Comparison of ENCODE assay signal across 2 cellular contexts in genomic region chr20:10665791-10666190, GRCh38.
TF ChIP-seq lines count a peak whose summit lies in the region.

No MANE protein-coding gene starts in this region.

TF ChIP-seq in HEK293, 187 proteins besides CTCF, POLR2A, EP300 and RAD21:
- no peak for TF ChIP-seq ZNF184 (tag by site-specific recombination; IDR thresholded peaks at IDR 0.05)
- TF ChIP-seq SCRT1 (tag by site-specific recombination; IDR thresholded peaks at IDR 0.05; ENCODE audit: borderline replicate concordance), result no peak
- no peak for TF ChIP-seq ZNF580 (tag by site-specific recombination; IDR thresholded peaks at IDR 0.05)
- no peak for TF ChIP-seq ZNF747 (tag by site-specific recombination; IDR thresholded peaks at IDR 0.05)
- TF ChIP-seq GLIS2 (tag by site-specific recombination; IDR thresholded peaks at IDR 0.05), result no peak
- TF ChIP-seq ZNF223 (tag by site-specific recombination; IDR thresholded peaks at IDR 0.05), result no peak
- TF ChIP-seq MZF1 (tag by site-specific recombination; IDR thresholded peaks at IDR 0.05; ENCODE audit: borderline replicate concordance), result no peak
- no peak for TF ChIP-seq TRIM28 (IDR thresholded peaks at IDR 0.05; ENCODE audit: borderline replicate concordance, low read length)
- TF ChIP-seq ZNF366 (tag by site-specific recombination; conservative IDR thresholded peaks at IDR 0.05), result no peak
- TF ChIP-seq ZXDB (tag by site-specific recombination; IDR thresholded peaks at IDR 0.05), result no peak
- TF ChIP-seq ZNF626 (tag by site-specific recombination; IDR thresholded peaks at IDR 0.05), result no peak
- TF ChIP-seq ZNF423 (tag by site-specific recombination; IDR thresholded peaks at IDR 0.05), result no peak
- no peak for TF ChIP-seq ZNF391 (tag by site-specific recombination; IDR thresholded peaks at IDR 0.05; ENCODE audit: borderline replicate concordance, low read depth)
- no peak for TF ChIP-seq ZNF248 (tag by site-specific recombination; IDR thresholded peaks at IDR 0.05)
- no peak for TF ChIP-seq BCL11B (tag by site-specific recombination; IDR thresholded peaks at IDR 0.05; ENCODE audit: low read depth)
- TF ChIP-seq ZNF704 (tag by site-specific recombination; IDR thresholded peaks at IDR 0.05), result no peak
- no peak for TF ChIP-seq KLF7 (tag by site-specific recombination; IDR thresholded peaks at IDR 0.05; ENCODE audit: borderline replicate concordance)

TF ChIP-seq in H1, 55 proteins besides CTCF, POLR2A, EP300 and RAD21:
- no peak for TF ChIP-seq NRF1 (IDR thresholded peaks at IDR 0.05; ENCODE audit: low read depth, low read length)
- no peak for TF ChIP-seq CREB1 (IDR thresholded peaks at IDR 0.05)
- TF ChIP-seq EGR1 (IDR thresholded peaks at IDR 0.05; ENCODE audit: borderline replicate concordance, low read depth, low read length), result no peak
- no peak for TF ChIP-seq GTF2F1 (IDR thresholded peaks at IDR 0.05; ENCODE audit: borderline replicate concordance, low read depth, low read length)
- TF ChIP-seq CEBPB (IDR thresholded peaks at IDR 0.05; ENCODE audit: low read depth, low read length), result no peak
- no peak for TF ChIP-seq HDAC2 (IDR thresholded peaks at IDR 0.05; ENCODE audit: borderline replicate concordance in 1 of 2, low read depth in 2 of 2, low read length in 2 of 2)
- no peak for TF ChIP-seq SIX5 (IDR thresholded peaks at IDR 0.05; ENCODE audit: low read depth, low read length)
- no peak for TF ChIP-seq ASH2L (IDR thresholded peaks at IDR 0.05; ENCODE audit: low read length)
- TF ChIP-seq CTBP2 (IDR thresholded peaks at IDR 0.05; ENCODE audit: borderline replicate concordance, insufficient read depth, insufficient read length, low read length), result no peak
- TF ChIP-seq TBP (IDR thresholded peaks at IDR 0.05; ENCODE audit: low read depth, low read length), result no peak
- TF ChIP-seq SIRT6 (IDR thresholded peaks at IDR 0.05; ENCODE audit: low read length), result no peak
- TF ChIP-seq CBX5 (IDR thresholded peaks at IDR 0.05; ENCODE audit: low read depth, low read length), result no peak
- TF ChIP-seq CHD7 (IDR thresholded peaks at IDR 0.05; ENCODE audit: insufficient replicate concordance, low read length), result no peak
- no peak for TF ChIP-seq KDM1A (IDR thresholded peaks at IDR 0.05; ENCODE audit: borderline replicate concordance, low read length)
- TF ChIP-seq SP4 (IDR thresholded peaks at IDR 0.05; ENCODE audit: low read length), result no peak
- TF ChIP-seq GABPA (IDR thresholded peaks at IDR 0.05; ENCODE audit: borderline replicate concordance, insufficient read depth, low read length), result no peak
- no peak for TF ChIP-seq BRCA1 (IDR thresholded peaks at IDR 0.05; ENCODE audit: low read depth, low read length)
- TF ChIP-seq SUZ12 (IDR thresholded peaks at IDR 0.05; ENCODE audit: low read length), result no peak
- TF ChIP-seq SIN3A (conservative IDR thresholded peaks at IDR 0.05 in 1 of 2, IDR thresholded peaks at IDR 0.05 in 1 of 2; ENCODE audit: low read depth in 1 of 2, low read length in 2 of 2), result no peak
- no peak for TF ChIP-seq SRF (IDR thresholded peaks at IDR 0.05; ENCODE audit: low read depth, low read length)
